In genomic region chr9:113012492-113012891, GRCh38 we compare ENCODE assay signal across 1 cellular context.
TF ChIP-seq lines count a peak whose summit lies in the region.

No MANE protein-coding gene starts in this region.

TF ChIP-seq in K562, 482 proteins besides CTCF, POLR2A, EP300 and RAD21:
- TF ChIP-seq NR2C2 (CRISPR knock-in tag; IDR thresholded peaks at IDR 0.05) (no peak), NR2C2 (tag; IDR thresholded peaks at IDR 0.05) (0 out of 2 replicates have a peak, but pooled peaks have one; percentile 9), THAP7 (CRISPR knock-in tag; IDR thresholded peaks at IDR 0.05) (no peak), VEZF1 (CRISPR knock-in tag; IDR thresholded peaks at IDR 0.05) (0 out of 2 replicates have a peak, but pooled peaks have one; percentile 24)
